ENCODE assay signal across 1 cellular context in genomic region chr3:52197842-52198625, GRCh38.
TF ChIP-seq lines count a peak whose summit lies in the region.

ALAS1 (plus strand) TSS chr3:52198160; CDS start chr3:52199242, 1,082 bp downstream.

TF ChIP-seq in GM12878, 131 proteins besides CTCF, POLR2A, EP300 and RAD21 (continued from another document and continues in another):
- TF ChIP-seq, protein P1, sequence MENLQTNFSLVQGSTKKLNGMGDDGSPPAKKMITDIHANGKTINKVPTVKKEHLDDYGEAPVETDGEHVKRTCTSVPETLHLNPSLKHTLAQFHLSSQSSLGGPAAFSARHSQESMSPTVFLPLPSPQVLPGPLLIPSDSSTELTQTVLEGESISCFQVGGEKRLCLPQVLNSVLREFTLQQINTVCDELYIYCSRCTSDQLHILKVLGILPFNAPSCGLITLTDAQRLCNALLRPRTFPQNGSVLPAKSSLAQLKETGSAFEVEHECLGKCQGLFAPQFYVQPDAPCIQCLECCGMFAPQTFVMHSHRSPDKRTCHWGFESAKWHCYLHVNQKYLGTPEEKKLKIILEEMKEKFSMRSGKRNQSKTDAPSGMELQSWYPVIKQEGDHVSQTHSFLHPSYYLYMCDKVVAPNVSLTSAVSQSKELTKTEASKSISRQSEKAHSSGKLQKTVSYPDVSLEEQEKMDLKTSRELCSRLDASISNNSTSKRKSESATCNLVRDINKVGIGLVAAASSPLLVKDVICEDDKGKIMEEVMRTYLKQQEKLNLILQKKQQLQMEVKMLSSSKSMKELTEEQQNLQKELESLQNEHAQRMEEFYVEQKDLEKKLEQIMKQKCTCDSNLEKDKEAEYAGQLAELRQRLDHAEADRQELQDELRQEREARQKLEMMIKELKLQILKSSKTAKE (IDR thresholded peaks at IDR 0.05; ENCODE audit: low read depth, poor library complexity, severe bottlenecking) = no peak
- TF ChIP-seq SMAD1 (IDR thresholded peaks at IDR 0.05; ENCODE audit: low read depth, partially characterized antibody) = no peak
- TF ChIP-seq BHLHE40 (IDR thresholded peaks at IDR 0.05; ENCODE audit: borderline replicate concordance in 1 of 2, low read depth in 2 of 2, low read length in 1 of 2) = peak in 1 of 2 experiments; percentile 70; a peak in 2 of 4 replicates
- TF ChIP-seq JUNB (IDR thresholded peaks at IDR 0.05) = no peak
- no peak for TF ChIP-seq YBX1 (IDR thresholded peaks at IDR 0.05)
- no peak for TF ChIP-seq PKNOX1 (IDR thresholded peaks at IDR 0.05)
- TF ChIP-seq, protein P2, sequence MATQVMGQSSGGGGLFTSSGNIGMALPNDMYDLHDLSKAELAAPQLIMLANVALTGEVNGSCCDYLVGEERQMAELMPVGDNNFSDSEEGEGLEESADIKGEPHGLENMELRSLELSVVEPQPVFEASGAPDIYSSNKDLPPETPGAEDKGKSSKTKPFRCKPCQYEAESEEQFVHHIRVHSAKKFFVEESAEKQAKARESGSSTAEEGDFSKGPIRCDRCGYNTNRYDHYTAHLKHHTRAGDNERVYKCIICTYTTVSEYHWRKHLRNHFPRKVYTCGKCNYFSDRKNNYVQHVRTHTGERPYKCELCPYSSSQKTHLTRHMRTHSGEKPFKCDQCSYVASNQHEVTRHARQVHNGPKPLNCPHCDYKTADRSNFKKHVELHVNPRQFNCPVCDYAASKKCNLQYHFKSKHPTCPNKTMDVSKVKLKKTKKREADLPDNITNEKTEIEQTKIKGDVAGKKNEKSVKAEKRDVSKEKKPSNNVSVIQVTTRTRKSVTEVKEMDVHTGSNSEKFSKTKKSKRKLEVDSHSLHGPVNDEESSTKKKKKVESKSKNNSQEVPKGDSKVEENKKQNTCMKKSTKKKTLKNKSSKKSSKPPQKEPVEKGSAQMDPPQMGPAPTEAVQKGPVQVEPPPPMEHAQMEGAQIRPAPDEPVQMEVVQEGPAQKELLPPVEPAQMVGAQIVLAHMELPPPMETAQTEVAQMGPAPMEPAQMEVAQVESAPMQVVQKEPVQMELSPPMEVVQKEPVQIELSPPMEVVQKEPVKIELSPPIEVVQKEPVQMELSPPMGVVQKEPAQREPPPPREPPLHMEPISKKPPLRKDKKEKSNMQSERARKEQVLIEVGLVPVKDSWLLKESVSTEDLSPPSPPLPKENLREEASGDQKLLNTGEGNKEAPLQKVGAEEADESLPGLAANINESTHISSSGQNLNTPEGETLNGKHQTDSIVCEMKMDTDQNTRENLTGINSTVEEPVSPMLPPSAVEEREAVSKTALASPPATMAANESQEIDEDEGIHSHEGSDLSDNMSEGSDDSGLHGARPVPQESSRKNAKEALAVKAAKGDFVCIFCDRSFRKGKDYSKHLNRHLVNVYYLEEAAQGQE (IDR thresholded peaks at IDR 0.05; ENCODE audit: low read depth, low read length) = no peak
- TF ChIP-seq NRF1 (conservative IDR thresholded peaks at IDR 0.05; ENCODE audit: low read depth, low read length) = peak; percentile 97
- TF ChIP-seq SUPT20H (IDR thresholded peaks at IDR 0.05; ENCODE audit: borderline replicate concordance, control insufficient read depth, low read depth, low read length) = no peak
- TF ChIP-seq ZNF24 (IDR thresholded peaks at IDR 0.05) = 0 out of 2 replicates have a peak, but pooled peaks have one; percentile 18
- no peak for TF ChIP-seq GABPA (IDR thresholded peaks at IDR 0.05; ENCODE audit: low read depth)
- no peak for TF ChIP-seq ETV6 (conservative IDR thresholded peaks at IDR 0.05 in 1 of 2, IDR thresholded peaks at IDR 0.05 in 1 of 2; ENCODE audit: borderline replicate concordance in 1 of 2, low read depth in 1 of 2)
- TF ChIP-seq ZBTB33 (IDR thresholded peaks at IDR 0.05) = no peak
- no peak for TF ChIP-seq PAX8 (IDR thresholded peaks at IDR 0.05)
- TF ChIP-seq ZZZ3 (IDR thresholded peaks at IDR 0.05; ENCODE audit: control insufficient read depth, insufficient read length, low read depth) = no peak
- no peak for TF ChIP-seq IRF3 (IDR thresholded peaks at IDR 0.05)
- TF ChIP-seq, protein P3, sequence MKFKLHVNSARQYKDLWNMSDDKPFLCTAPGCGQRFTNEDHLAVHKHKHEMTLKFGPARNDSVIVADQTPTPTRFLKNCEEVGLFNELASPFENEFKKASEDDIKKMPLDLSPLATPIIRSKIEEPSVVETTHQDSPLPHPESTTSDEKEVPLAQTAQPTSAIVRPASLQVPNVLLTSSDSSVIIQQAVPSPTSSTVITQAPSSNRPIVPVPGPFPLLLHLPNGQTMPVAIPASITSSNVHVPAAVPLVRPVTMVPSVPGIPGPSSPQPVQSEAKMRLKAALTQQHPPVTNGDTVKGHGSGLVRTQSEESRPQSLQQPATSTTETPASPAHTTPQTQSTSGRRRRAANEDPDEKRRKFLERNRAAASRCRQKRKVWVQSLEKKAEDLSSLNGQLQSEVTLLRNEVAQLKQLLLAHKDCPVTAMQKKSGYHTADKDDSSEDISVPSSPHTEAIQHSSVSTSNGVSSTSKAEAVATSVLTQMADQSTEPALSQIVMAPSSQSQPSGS (IDR thresholded peaks at IDR 0.05; ENCODE audit: low read length) = no peak
- TF ChIP-seq HDGF (IDR thresholded peaks at IDR 0.05) = peak; percentile 74; the same call in 1 of the 2 replicates
- TF ChIP-seq NKRF (conservative IDR thresholded peaks at IDR 0.05) = peak; percentile 85
- TF ChIP-seq, protein P4, sequence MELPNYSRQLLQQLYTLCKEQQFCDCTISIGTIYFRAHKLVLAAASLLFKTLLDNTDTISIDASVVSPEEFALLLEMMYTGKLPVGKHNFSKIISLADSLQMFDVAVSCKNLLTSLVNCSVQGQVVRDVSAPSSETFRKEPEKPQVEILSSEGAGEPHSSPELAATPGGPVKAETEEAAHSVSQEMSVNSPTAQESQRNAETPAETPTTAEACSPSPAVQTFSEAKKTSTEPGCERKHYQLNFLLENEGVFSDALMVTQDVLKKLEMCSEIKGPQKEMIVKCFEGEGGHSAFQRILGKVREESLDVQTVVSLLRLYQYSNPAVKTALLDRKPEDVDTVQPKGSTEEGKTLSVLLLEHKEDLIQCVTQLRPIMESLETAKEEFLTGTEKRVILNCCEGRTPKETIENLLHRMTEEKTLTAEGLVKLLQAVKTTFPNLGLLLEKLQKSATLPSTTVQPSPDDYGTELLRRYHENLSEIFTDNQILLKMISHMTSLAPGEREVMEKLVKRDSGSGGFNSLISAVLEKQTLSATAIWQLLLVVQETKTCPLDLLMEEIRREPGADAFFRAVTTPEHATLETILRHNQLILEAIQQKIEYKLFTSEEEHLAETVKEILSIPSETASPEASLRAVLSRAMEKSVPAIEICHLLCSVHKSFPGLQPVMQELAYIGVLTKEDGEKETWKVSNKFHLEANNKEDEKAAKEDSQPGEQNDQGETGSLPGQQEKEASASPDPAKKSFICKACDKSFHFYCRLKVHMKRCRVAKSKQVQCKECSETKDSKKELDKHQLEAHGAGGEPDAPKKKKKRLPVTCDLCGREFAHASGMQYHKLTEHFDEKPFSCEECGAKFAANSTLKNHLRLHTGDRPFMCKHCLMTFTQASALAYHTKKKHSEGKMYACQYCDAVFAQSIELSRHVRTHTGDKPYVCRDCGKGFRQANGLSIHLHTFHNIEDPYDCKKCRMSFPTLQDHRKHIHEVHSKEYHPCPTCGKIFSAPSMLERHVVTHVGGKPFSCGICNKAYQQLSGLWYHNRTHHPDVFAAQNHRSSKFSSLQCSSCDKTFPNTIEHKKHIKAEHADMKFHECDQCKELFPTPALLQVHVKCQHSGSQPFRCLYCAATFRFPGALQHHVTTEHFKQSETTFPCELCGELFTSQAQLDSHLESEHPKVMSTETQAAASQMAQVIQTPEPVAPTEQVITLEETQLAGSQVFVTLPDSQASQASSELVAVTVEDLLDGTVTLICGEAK (IDR thresholded peaks at IDR 0.05; ENCODE audit: borderline replicate concordance) = no peak
- peak; percentile 99 for TF ChIP-seq IKZF1 (conservative IDR thresholded peaks at IDR 0.05)
- TF ChIP-seq LARP7 (IDR thresholded peaks at IDR 0.05) = peak; percentile 68; the same call in 1 of the 2 replicates
- TF ChIP-seq NR2F1 (conservative IDR thresholded peaks at IDR 0.05) = peak; percentile 96
- no peak for TF ChIP-seq ZSCAN29 (IDR thresholded peaks at IDR 0.05)
- no peak for TF ChIP-seq SREBF2 (IDR thresholded peaks at IDR 0.05; ENCODE audit: low read length)
- TF ChIP-seq ZBTB11 (CRISPR knock-in tag; IDR thresholded peaks at IDR 0.05) = no peak
- TF ChIP-seq, protein P5, sequence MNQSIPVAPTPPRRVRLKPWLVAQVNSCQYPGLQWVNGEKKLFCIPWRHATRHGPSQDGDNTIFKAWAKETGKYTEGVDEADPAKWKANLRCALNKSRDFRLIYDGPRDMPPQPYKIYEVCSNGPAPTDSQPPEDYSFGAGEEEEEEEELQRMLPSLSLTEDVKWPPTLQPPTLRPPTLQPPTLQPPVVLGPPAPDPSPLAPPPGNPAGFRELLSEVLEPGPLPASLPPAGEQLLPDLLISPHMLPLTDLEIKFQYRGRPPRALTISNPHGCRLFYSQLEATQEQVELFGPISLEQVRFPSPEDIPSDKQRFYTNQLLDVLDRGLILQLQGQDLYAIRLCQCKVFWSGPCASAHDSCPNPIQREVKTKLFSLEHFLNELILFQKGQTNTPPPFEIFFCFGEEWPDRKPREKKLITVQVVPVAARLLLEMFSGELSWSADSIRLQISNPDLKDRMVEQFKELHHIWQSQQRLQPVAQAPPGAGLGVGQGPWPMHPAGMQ (IDR thresholded peaks at IDR 0.05; ENCODE audit: borderline replicate concordance) = no peak
- TF ChIP-seq PBX3 (IDR thresholded peaks at IDR 0.05; ENCODE audit: insufficient replicate concordance, low read depth, low read length) = no peak
- no peak for TF ChIP-seq CBX5 (IDR thresholded peaks at IDR 0.05; ENCODE audit: low read depth)
- TF ChIP-seq JUND (IDR thresholded peaks at IDR 0.05; ENCODE audit: low read depth, low read length) = no peak
